In the genomic region with DNA sequence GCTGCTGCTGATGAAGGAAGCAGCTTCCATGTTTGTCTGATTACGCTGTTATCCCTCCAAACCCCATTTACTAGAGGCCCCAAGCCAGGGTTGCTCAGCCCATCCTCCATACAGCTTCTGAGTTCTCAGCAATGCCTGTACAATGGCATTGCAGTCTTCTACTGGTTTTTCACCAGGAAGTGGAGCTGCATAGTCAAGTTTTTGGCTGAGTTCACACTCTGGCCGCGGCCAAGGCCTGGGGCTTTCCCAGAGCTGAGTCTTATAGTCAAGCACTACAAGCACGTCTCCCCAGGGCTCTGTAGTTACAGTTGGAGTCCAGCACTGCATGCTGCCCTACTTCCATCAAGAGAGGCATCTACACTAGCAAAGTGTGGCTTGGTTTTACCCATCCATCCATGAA, we compare ENCODE assay signal across 16 cellular contexts.
DNase-seq lines count a peak whose midpoint lies in the region; ATAC-seq and TF ChIP-seq lines count a peak whose summit lies in the region.
"Had no signal": no experiment of that assay in that cellular context is flagged by ENCODE, and none has a peak within 500 bp of the region (broad histone marks: within the 10 kb centered on the region; RNA-seq: fewer than 3 reads in every experiment).

No MANE protein-coding gene starts in this region.

- no peak overlapping the region for H3K27ac ChIP-seq in heart left ventricle
- H3K27ac ChIP-seq: foreskin keratinocyte had no signal

- no peaks in the 10 kb centered on the region for H3K27me3 ChIP-seq in heart left ventricle
- H3K27me3 ChIP-seq: foreskin keratinocyte had no signal

- H3K27ac Mint-ChIP-seq in HFFc6: no peak overlapping the region
- H3K27ac Mint-ChIP-seq: activated CD4-positive, alpha-beta T cell treated with anti-CD3 and anti-CD28 coated beads, Interleukin-2, amount 10 ng/mL, durations not matched to agents 24 days and 14 days; activated T-helper 17 cell treated with anti-CD3 and anti-CD28 coated beads, Interleukin-2, amount 50 U/mL, for 72 hours; B cell had no signal

- ATAC-seq in GM18517 (IDR thresholded peaks at IDR 0.05; ENCODE audit: unreplicated experiment): peak; percentile 68
- ATAC-seq in GM21367 (IDR thresholded peaks at IDR 0.05; ENCODE audit: unreplicated experiment): peak; percentile 83
- ATAC-seq in HG03045 (IDR thresholded peaks at IDR 0.05; ENCODE audit: unreplicated experiment): peak; percentile 72
- ATAC-seq in heart left ventricle: peak in 3 of 4 donors; percentile 42 to 55 (median 44)
- ATAC-seq: activated T-helper 17 cell treated with anti-CD3 and anti-CD28 coated beads, Interleukin-2, amount 50 U/mL, for 72 hours; foreskin keratinocyte had no signal

- H3K9me3 ChIP-seq in heart left ventricle: no peaks in the 10 kb centered on the region

- no peaks in the 10 kb centered on the region for H3K9me3 Mint-ChIP-seq in HFFc6
- H3K9me3 Mint-ChIP-seq: activated CD4-positive, alpha-beta T cell treated with anti-CD3 and anti-CD28 coated beads, Interleukin-2, amount 10 ng/mL, durations not matched to agents 24 days and 14 days had no signal

- H3K4me3 ChIP-seq in heart left ventricle (no peak overlapping the region), foreskin fibroblast (ENCODE audit: low read depth in 1 of 2, low read length in 2 of 2) (no peak overlapping the region)

- no peaks in the 10 kb centered on the region for H3K36me3 ChIP-seq in heart left ventricle

- TF ChIP-seq CTCF in heart left ventricle (IDR thresholded peaks at IDR 0.05) (no peak), HFFc6 (IDR thresholded peaks at IDR 0.05) (no peak), foreskin fibroblast (IDR thresholded peaks at IDR 0.05; ENCODE audit: low read depth, low read length) (no peak)

- no peaks in the 10 kb centered on the region for H3K27me3 Mint-ChIP-seq in HFFc6 (ENCODE audit: insufficient read depth)
- H3K27me3 Mint-ChIP-seq: activated CD4-positive, alpha-beta T cell treated with anti-CD3 and anti-CD28 coated beads, Interleukin-2, amount 10 ng/mL, durations not matched to agents 24 days and 14 days; B cell had no signal

- no peaks in the 10 kb centered on the region for H3K36me3 Mint-ChIP-seq in HFFc6 (ENCODE audit: low read depth)

- H3K4me3 Mint-ChIP-seq in HFFc6: no peak overlapping the region
- H3K4me3 Mint-ChIP-seq: activated CD4-positive, alpha-beta T cell treated with anti-CD3 and anti-CD28 coated beads, Interleukin-2, amount 10 ng/mL, durations not matched to agents 24 days and 14 days; activated T-helper 17 cell treated with anti-CD3 and anti-CD28 coated beads, Interleukin-2, amount 50 U/mL, for 72 hours; B cell had no signal

- no peak for TF ChIP-seq POLR2A in heart left ventricle (IDR thresholded peaks at IDR 0.05)

- H3K4me1 ChIP-seq in heart left ventricle: no peaks in the 10 kb centered on the region
- H3K4me1 ChIP-seq: foreskin keratinocyte had no signal

- intact Hi-C loops in heart left ventricle (cut with DNase I): no loop called here

- DNase-seq in heart left ventricle (peak; percentile 11 to 62 (median 28)), HFFc6 (no peak), foreskin fibroblast (no peak), NCI-H345 (lab: John Stamatoyannopoulos, UW) (no peak), cortex of kidney (lab: John Stamatoyannopoulos, UW) (no peak)
- DNase-seq: activated CD4-positive, alpha-beta T cell treated with anti-CD3 and anti-CD28 coated beads, Interleukin-2, amount 10 ng/mL, durations not matched to agents 24 days and 14 days; EL; foreskin keratinocyte; stimulated activated CD4-positive, alpha-beta T cell treated with anti-CD3 and anti-CD28 coated beads, Interleukin-4, amount 100 ng/mL, for 24 hours; stimulated activated naive CD4-positive, alpha-beta T cell treated with Interleukin-2 at 50 U/mL for 16 hours; T-helper 1 cell had no signal

- no peaks in the 10 kb centered on the region for H3K4me1 Mint-ChIP-seq in HFFc6 (ENCODE audit: low read depth)
- H3K4me1 Mint-ChIP-seq: activated CD4-positive, alpha-beta T cell treated with anti-CD3 and anti-CD28 coated beads, Interleukin-2, amount 10 ng/mL, durations not matched to agents 24 days and 14 days; activated T-helper 17 cell treated with anti-CD3 and anti-CD28 coated beads, Interleukin-2, amount 50 U/mL, for 72 hours; B cell had no signal

- 71 to 83% (median 74%) methylated on average over 4 of the region's 4 CpGs for WGBS in heart left ventricle, 4 donors

Comparison
In these comparisons a context has a peak if more than half of its experiments do, and no peak if none do; other contexts are left out.
1. DNase-seq: peak in heart left ventricle (5 of 5); none in HFFc6 (single experiment), foreskin fibroblast (0 of 2), NCI-H345 (single experiment) and cortex of kidney (single experiment).
2. Peak in every context shown above with its lines, with median percentiles within 50 percentile points of each other: ATAC-seq.